ENCODE assay signal across 26 cellular contexts in genomic region chr12:5710260-5710878, GRCh38.
"Had no signal": no experiment of that assay in that cellular context is flagged by ENCODE, and none has a peak within 500 bp of the region (broad histone marks: within the 10 kb centered on the region; RNA-seq: fewer than 3 reads in every experiment).

No MANE protein-coding gene starts in this region.

- H3K36me3 ChIP-seq: colonic mucosa, esophagus squamous epithelium, prostate gland, spleen, suprapubic skin, transverse colon, upper lobe of right lung, uterus had no signal

- H3K9me3 Mint-ChIP-seq: stimulated activated naive CD8-positive, alpha-beta T cell treated with anti-CD3 and anti-CD28 coated beads, Interleukin-15, Interleukin-2, amounts not matched to agents 100 ng/mL and 50 ng/mL, for 24 hours had no signal

- H3K4me1 Mint-ChIP-seq: memory B cell; naive B cell; stimulated activated naive B cell treated with anti-CD40 and anti-IgM and Interleukin-4, amounts not matched to agents 10 μg/mL and 1 μg/mL and 100 μg/mL, for 72 hours had no signal

- H3K4me3 Mint-ChIP-seq: memory B cell; mesothelial cell of epicardium; nephron; stimulated activated naive B cell treated with anti-CD40 and anti-IgM and Interleukin-4, amounts not matched to agents 10 μg/mL and 1 μg/mL and 100 μg/mL, for 72 hours; stimulated activated naive CD8-positive, alpha-beta T cell treated with anti-CD3 and anti-CD28 coated beads, Interleukin-15, Interleukin-2, amounts not matched to agents 100 ng/mL and 50 ng/mL, for 24 hours had no signal

- H3K4me1 ChIP-seq: esophagus squamous epithelium, prostate gland, spleen, suprapubic skin, upper lobe of right lung, uterus had no signal

- H3K36me3 Mint-ChIP-seq: memory B cell; naive B cell; stimulated activated naive B cell treated with anti-CD40 and anti-IgM and Interleukin-4, amounts not matched to agents 10 μg/mL and 1 μg/mL and 100 μg/mL, for 72 hours had no signal

- DNase-seq: dermis blood vessel endothelial cell; effector memory CD4-positive, alpha-beta T cell; erythroblast; esophagus squamous epithelium; mucosa of descending colon; naive B cell; nucleus accumbens; right cardiac atrium; spleen; stimulated activated CD4-positive, alpha-beta T cell treated with anti-CD3 and anti-CD28 coated beads, Interleukin-4, amount 100 ng/mL, for 4 hours; stimulated activated naive B cell treated with anti-CD40 and anti-IgM and Interleukin-4, amounts not matched to agents 10 μg/mL and 1 μg/mL and 100 μg/mL, for 72 hours; transverse colon; upper lobe of right lung; uterus had no signal

- H3K27ac Mint-ChIP-seq: memory B cell; nephron; stimulated activated naive B cell treated with anti-CD40 and anti-IgM and Interleukin-4, amounts not matched to agents 10 μg/mL and 1 μg/mL and 100 μg/mL, for 72 hours; stimulated activated naive CD8-positive, alpha-beta T cell treated with anti-CD3 and anti-CD28 coated beads, Interleukin-15, Interleukin-2, amounts not matched to agents 100 ng/mL and 50 ng/mL, for 24 hours had no signal

- H3K27me3 ChIP-seq: colonic mucosa, esophagus squamous epithelium, spleen, suprapubic skin, transverse colon, upper lobe of right lung, uterus had no signal

- H3K27me3 Mint-ChIP-seq: stimulated activated naive CD8-positive, alpha-beta T cell treated with anti-CD3 and anti-CD28 coated beads, Interleukin-15, Interleukin-2, amounts not matched to agents 100 ng/mL and 50 ng/mL, for 24 hours had no signal

- ATAC-seq: left lobe of liver; mucosa of descending colon; right cardiac atrium; stimulated activated naive B cell treated with anti-CD40 and anti-IgM and Interleukin-4, amounts not matched to agents 10 μg/mL and 1 μg/mL and 100 μg/mL, for 72 hours; upper lobe of right lung had no signal

- H3K27ac ChIP-seq: colonic mucosa, esophagus squamous epithelium, prostate gland, skin epidermis, spleen, suprapubic skin, upper lobe of right lung, uterus had no signal

- H3K4me3 ChIP-seq: colonic mucosa, esophagus squamous epithelium, lung, mucosa of descending colon, prostate gland, skin epidermis, spleen, suprapubic skin, transverse colon, upper lobe of right lung, uterus had no signal

- H3K9me3 ChIP-seq: colonic mucosa, esophagus squamous epithelium, mucosa of descending colon, prostate gland, spleen, suprapubic skin, transverse colon, upper lobe of right lung, uterus had no signal

- FAIRE-seq: frontal cortex, keratinocyte had no signal
